Comparison of ENCODE assay signal across 20 cellular contexts in genomic region chr12:108365324-108365723, GRCh38.
"Had no signal": no experiment of that assay in that cellular context is flagged by ENCODE, and none has a peak within 500 bp of the region (broad histone marks: within the 10 kb centered on the region; RNA-seq: fewer than 3 reads in every experiment).

No MANE protein-coding gene starts in this region.

- H3K9me3 Mint-ChIP-seq: dendritic cell treated with granulocyte-macrophage colony-stimulating factor and Interleukin-4, amounts not matched to agents 40 ng/mL and 50 ng/mL, for 4 days; endodermal cell; mesothelial cell of epicardium had no signal

- H3K4me1 ChIP-seq: colonic mucosa, foreskin keratinocyte, gastroesophageal sphincter, lower lobe of right lung had no signal

- H3K4me3 Mint-ChIP-seq: dendritic cell treated with granulocyte-macrophage colony-stimulating factor and Interleukin-4, amounts not matched to agents 40 ng/mL and 50 ng/mL, for 4 days; effector memory CD8-positive, alpha-beta T cell; endodermal cell; mesothelial cell of epicardium; naive B cell had no signal

- H3K36me3 Mint-ChIP-seq: mesothelial cell of epicardium, naive B cell had no signal

- H3K27me3 Mint-ChIP-seq: dendritic cell treated with granulocyte-macrophage colony-stimulating factor and Interleukin-4, amounts not matched to agents 40 ng/mL and 50 ng/mL, for 4 days had no signal

- H3K4me3 ChIP-seq: colonic mucosa, gastroesophageal sphincter, heart left ventricle, hepatocyte, left lung, lower lobe of right lung, mucosa of descending colon had no signal

- DNase-seq: colonic mucosa; cortex of kidney; effector CD8-positive, alpha-beta T cell; effector memory CD8-positive, alpha-beta T cell; endodermal cell; erythroblast; foreskin keratinocyte; heart left ventricle; hypothalamus; left cardiac atrium; left lung; left ventricle myocardium superior; lower lobe of right lung; mesenchymal stem cell; mucosa of descending colon; naive B cell had no signal

- H3K27me3 ChIP-seq: colonic mucosa, foreskin keratinocyte, gastroesophageal sphincter, heart left ventricle, hepatocyte, left lung had no signal

- H3K27ac Mint-ChIP-seq: dendritic cell treated with granulocyte-macrophage colony-stimulating factor and Interleukin-4, amounts not matched to agents 40 ng/mL and 50 ng/mL, for 4 days; effector memory CD8-positive, alpha-beta T cell; endodermal cell; mesothelial cell of epicardium; naive B cell had no signal

- H3K36me3 ChIP-seq: colonic mucosa, gastroesophageal sphincter, heart left ventricle, left lung, lower lobe of right lung had no signal

- H3K9me3 ChIP-seq: colonic mucosa, gastroesophageal sphincter, heart left ventricle, left lung, lower lobe of right lung, mucosa of descending colon had no signal

- H3K4me1 Mint-ChIP-seq: endodermal cell, mesothelial cell of epicardium had no signal
